Comparison of ENCODE assay signal across 8 cellular contexts in the genomic region with DNA sequence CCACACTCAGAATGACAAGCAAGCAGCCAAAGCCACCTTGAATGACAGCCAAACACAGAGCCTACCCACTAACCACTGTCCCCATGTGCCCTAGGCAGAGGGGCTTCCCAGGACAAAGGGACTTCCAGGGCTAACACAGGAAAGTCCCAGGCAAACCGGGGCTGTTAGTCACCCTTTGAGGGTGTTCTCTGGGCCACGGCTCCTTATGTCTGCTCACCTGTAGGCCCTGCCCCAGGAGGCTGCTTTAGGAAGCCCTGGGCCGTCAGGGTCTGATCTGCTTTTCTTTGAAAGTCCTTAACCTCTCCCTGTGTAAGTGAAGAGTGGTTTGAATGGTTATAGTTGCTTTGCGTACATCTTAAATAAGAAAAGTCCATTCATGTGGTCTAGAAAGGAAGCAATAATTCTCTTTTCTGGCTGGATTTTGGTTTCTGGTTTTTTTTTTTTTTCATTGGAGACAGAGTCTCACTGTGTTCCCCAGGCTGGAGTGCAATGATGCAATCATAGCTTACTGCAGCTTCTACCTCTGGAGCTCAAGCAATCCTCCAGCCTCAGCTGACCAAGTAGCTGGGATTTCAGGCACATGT.
DNase-seq lines count a peak whose midpoint lies in the region; ATAC-seq and TF ChIP-seq lines count a peak whose summit lies in the region.

No MANE protein-coding gene starts in this region.

- peaks cover 31% of the 10 kb centered on the region for H3K4me1 ChIP-seq in DND-41 (ENCODE audit: insufficient read depth, low read length)
- peaks cover 8% of the 10 kb centered on the region for H3K4me1 ChIP-seq in fibroblast of lung (ENCODE audit: control insufficient read depth, extremely low read depth, insufficient read depth, low read length)

- no peak overlapping the region for H2AFZ ChIP-seq in DND-41 (ENCODE audit: low read depth, low read length)
- H2AFZ ChIP-seq in fibroblast of lung (ENCODE audit: low read length): no peak overlapping the region

- H3K9me3 ChIP-seq in DND-41 (ENCODE audit: insufficient read depth, low read length, severe bottlenecking): no peaks in the 10 kb centered on the region
- no peaks in the 10 kb centered on the region for H3K9me3 ChIP-seq in fibroblast of lung (ENCODE audit: control insufficient read depth, insufficient read depth, low read depth, low read length)

- no peaks in the 10 kb centered on the region for H3K79me2 ChIP-seq in DND-41 (ENCODE audit: insufficient read depth, low read length)
- no peaks in the 10 kb centered on the region for H3K79me2 ChIP-seq in fibroblast of lung (ENCODE audit: control insufficient read depth, insufficient read depth, low read length)

- H3K36me3 ChIP-seq in DND-41 (ENCODE audit: insufficient read depth, low read length): no peaks in the 10 kb centered on the region
- no peaks in the 10 kb centered on the region for H3K36me3 ChIP-seq in fibroblast of lung (ENCODE audit: control insufficient read depth, insufficient read depth, low read length)

- H3K4me3 ChIP-seq in DND-41 (ENCODE audit: low read depth in 1 of 2, low read length in 2 of 2) (no peak overlapping the region), fibroblast of lung (replicated peaks in 1 of 4; ENCODE audit: control extremely low read depth in 1 of 4, insufficient read depth in 1 of 4, low read depth in 3 of 4, low read length in 4 of 4) (no peak overlapping the region)

- H4K20me1 ChIP-seq in DND-41 (ENCODE audit: insufficient read depth, low read length) (no peaks in the 10 kb centered on the region; the same call in 1 of the 2 replicates), fibroblast of lung (ENCODE audit: control insufficient read depth, extremely low read depth, insufficient read depth, low read length) (no peaks in the 10 kb centered on the region)

- no peaks in the 10 kb centered on the region for H3K27me3 ChIP-seq in DND-41 (ENCODE audit: insufficient read depth, low read length, poor library complexity)
- no peaks in the 10 kb centered on the region for H3K27me3 ChIP-seq in fibroblast of lung (ENCODE audit: control insufficient read depth, insufficient read depth, low read length)

- DNase-seq in DND-41 (peak; percentile 49), fibroblast of lung (ENCODE audit: low read depth in 2 of 2) (peak; percentile 78 to 88), CD1c-positive myeloid dendritic cell (ENCODE audit: extremely low spot score) (no peak), AG08395 (ENCODE audit: low spot score) (no peak), NCI-H526 treated with DMSO at 0.1 percent for 48 hours (lab: John Stamatoyannopoulos, UW) (no peak), GDM1 (lab: John Stamatoyannopoulos, UW) (no peak)

- peak; percentile 80 for ATAC-seq in DND-41 (ENCODE audit: insufficient read depth, low read depth)
- ATAC-seq in GM19397 (IDR thresholded peaks at IDR 0.05; ENCODE audit: unreplicated experiment): peak; percentile 82
- ATAC-seq in HG03196 (IDR thresholded peaks at IDR 0.05; ENCODE audit: unreplicated experiment): peak; percentile 75

- H3K9ac ChIP-seq in DND-41 (ENCODE audit: low read depth, low read length) (no peak overlapping the region), fibroblast of lung (ENCODE audit: insufficient read depth, low read length) (no peak overlapping the region)

- H3K27ac ChIP-seq in DND-41 (ENCODE audit: low read length): no peak overlapping the region
- no peak overlapping the region for H3K27ac ChIP-seq in fibroblast of lung (ENCODE audit: insufficient read depth, low read length)

- TF ChIP-seq CTCF in DND-41 (IDR thresholded peaks at IDR 0.05; ENCODE audit: borderline replicate concordance, extremely low read depth, low read length, poor library complexity, severe bottlenecking) (no peak), fibroblast of lung (conservative IDR thresholded peaks at IDR 0.05 in 1 of 2, IDR thresholded peaks at IDR 0.05 in 1 of 2; ENCODE audit: low read depth in 1 of 2, low read length in 2 of 2) (no peak)

- H3K4me2 ChIP-seq in DND-41 (ENCODE audit: insufficient read depth, low read length) (peak overlapping the region; percentile 23; the same call in 1 of the 2 replicates), fibroblast of lung (ENCODE audit: extremely low read depth, insufficient read depth, low read length) (no peak overlapping the region)

Comparison
In these comparisons a context has a peak if more than half of its experiments do, and no peak if none do; other contexts are left out.
1. DNase-seq: peak in DND-41 (single experiment) and fibroblast of lung (2 of 2); none in CD1c-positive myeloid dendritic cell (single experiment), AG08395 (single experiment), NCI-H526 treated with DMSO at 0.1 percent for 48 hours (single experiment) and GDM1 (single experiment).
2. Peak in every context shown above with its lines, with median percentiles within 50 percentile points of each other: ATAC-seq.